8 cellular contexts compared by ENCODE assay signal in genomic region chr16:785563-786535, GRCh38. TPM values are rescaled to one million over a fixed set of nuclear protein-coding genes. Genes with fewer than 3 reads are reported as not detected.
DNase-seq lines count a peak whose midpoint lies in the region; ATAC-seq, FAIRE-seq and TF ChIP-seq lines count a peak whose summit lies in the region.

No MANE protein-coding gene starts in this region.

- 63 to 68% methylated on average over 58 of the region's 58 CpGs for WGBS in sigmoid colon, 2 donors

- peak overlapping the region; percentile 45 for H3K4me3 Mint-ChIP-seq in activated naive CD8-positive, alpha-beta T cell treated with anti-CD3 and anti-CD28 coated beads, Interleukin-2, amount 10 ng/mL, durations not matched to agents 7 days and 5 days

- ATAC-seq in activated naive CD8-positive, alpha-beta T cell treated with anti-CD3 and anti-CD28 coated beads, Interleukin-2, amount 10 ng/mL, durations not matched to agents 7 days and 5 days (ENCODE audit: low read depth): no peak
- peak; percentile 12 to 31 for ATAC-seq in left cardiac atrium
- no peak for ATAC-seq in GM18870 (IDR thresholded peaks at IDR 0.05; ENCODE audit: unreplicated experiment)

- H3K4me1 ChIP-seq in sigmoid colon: peaks cover 0 to 26% (median 24%) of the 10 kb centered on the region in 4 donors

- H3K36me3 Mint-ChIP-seq in activated naive CD8-positive, alpha-beta T cell treated with anti-CD3 and anti-CD28 coated beads, Interleukin-2, amount 10 ng/mL, durations not matched to agents 7 days and 5 days: no peaks in the 10 kb centered on the region

- H2AFZ ChIP-seq in SU-DHL-6 (ENCODE audit: low read depth, low read length, severe bottlenecking): no peak overlapping the region

- TF ChIP-seq EP300 in sigmoid colon (IDR thresholded peaks at IDR 0.05): no peak

- H3K9me3 Mint-ChIP-seq in activated naive CD8-positive, alpha-beta T cell treated with anti-CD3 and anti-CD28 coated beads, Interleukin-2, amount 10 ng/mL, durations not matched to agents 7 days and 5 days: no peaks in the 10 kb centered on the region

- no peak overlapping the region for H3K4me3 ChIP-seq in SU-DHL-6 (ENCODE audit: insufficient read depth, low read length, poor library complexity, severe bottlenecking)
- H3K4me3 ChIP-seq in sigmoid colon: no peak overlapping the region

- TF ChIP-seq CTCF in 22Rv1 (IDR thresholded peaks at IDR 0.05): peak; percentile 92
- peak; percentile 74 for TF ChIP-seq CTCF in SU-DHL-6 (IDR thresholded peaks at IDR 0.05; ENCODE audit: insufficient read depth, low read length, poor library complexity, severe bottlenecking)
- TF ChIP-seq CTCF in sigmoid colon (IDR thresholded peaks at IDR 0.05): peak; percentile 25 to 64 (median 43)

- H3K27me3 Mint-ChIP-seq in activated naive CD8-positive, alpha-beta T cell treated with anti-CD3 and anti-CD28 coated beads, Interleukin-2, amount 10 ng/mL, durations not matched to agents 7 days and 5 days: no peaks in the 10 kb centered on the region

- no peaks in the 10 kb centered on the region for H4K20me1 ChIP-seq in SU-DHL-6 (ENCODE audit: low read depth, low read length)

- H3K79me2 ChIP-seq in SU-DHL-6 (ENCODE audit: insufficient read depth, low read length): peaks cover 23% of the 10 kb centered on the region

- no peak overlapping the region for H3K27ac Mint-ChIP-seq in activated naive CD8-positive, alpha-beta T cell treated with anti-CD3 and anti-CD28 coated beads, Interleukin-2, amount 10 ng/mL, durations not matched to agents 7 days and 5 days

- no peak for FAIRE-seq in GM18507 (lab: Jason Lieb, UNC)

- POLR2A ChIA-PET in activated naive CD8-positive, alpha-beta T cell treated with anti-CD3 and anti-CD28 coated beads, Interleukin-2, amount 10 ng/mL, durations not matched to agents 7 days and 5 days (lab: Charles Lee): interaction anchor here (0.8 to 1.2 kb wide), 2 partner anchors 74 to 126 kb away, joined by 3 to 5 read pairs; no protein-coding TSS in a partner anchor

- peaks cover 4% of the 10 kb centered on the region for H3K4me1 Mint-ChIP-seq in activated naive CD8-positive, alpha-beta T cell treated with anti-CD3 and anti-CD28 coated beads, Interleukin-2, amount 10 ng/mL, durations not matched to agents 7 days and 5 days

- H3K9me3 ChIP-seq in SU-DHL-6 (ENCODE audit: insufficient read depth, low read length) (no peaks in the 10 kb centered on the region), sigmoid colon (no peaks in the 10 kb centered on the region)

- DNase-seq in GM18507 (ENCODE audit: extremely low spot score, insufficient read length, low read depth) (peak; percentile 51), left cardiac atrium (peak; percentile 78), sigmoid colon (peak; percentile 81), SIG-M5 treated with dmso at 0.1 percent for 504 hours (lab: John Stamatoyannopoulos, UW; ENCODE audit: unreplicated experiment) (no peak)
- peak; percentile 86 for DNase-seq in activated naive CD8-positive, alpha-beta T cell treated with anti-CD3 and anti-CD28 coated beads, Interleukin-2, amount 10 ng/mL, durations not matched to agents 7 days and 5 days

- no peak overlapping the region for H3K27ac ChIP-seq in 22Rv1
- no peak overlapping the region for H3K27ac ChIP-seq in SU-DHL-6 (ENCODE audit: low read depth, low read length)
- H3K27ac ChIP-seq in sigmoid colon: no peak overlapping the region

- no peaks in the 10 kb centered on the region for H3F3A ChIP-seq in SU-DHL-6 (ENCODE audit: insufficient read depth)

- intact Hi-C loops in left cardiac atrium (cut with DNase I): loop anchor here (1.0 to 5.0 kb wide), 2 partner anchors 74 to 75 kb away; no protein-coding TSS in a partner anchor
- intact Hi-C loops in sigmoid colon (cut with DNase I): loop anchor here (2.0 kb wide), 1 partner anchor 75 kb away; no protein-coding TSS in a partner anchor

- H3K36me3 ChIP-seq in SU-DHL-6 (ENCODE audit: low read length) (no peaks in the 10 kb centered on the region), sigmoid colon (peaks cover 0 to 13% (median 8%) of the 10 kb centered on the region in 4 donors)

- H3K27me3 ChIP-seq in SU-DHL-6 (ENCODE audit: low read length) (no peaks in the 10 kb centered on the region), sigmoid colon (peaks cover 0 to 25% (median 24%) of the 10 kb centered on the region in 3 donors)

- no peaks in the 10 kb centered on the region for H3K9me2 ChIP-seq in SU-DHL-6 (replicated peaks; ENCODE audit: insufficient read depth, low read length)

- no peak overlapping the region for H3K9ac ChIP-seq in SU-DHL-6 (ENCODE audit: low read length)

- no peak overlapping the region for H3K4me2 ChIP-seq in SU-DHL-6 (ENCODE audit: low read depth, low read length, poor library complexity, severe bottlenecking)

- TF ChIP-seq POLR2A in sigmoid colon (IDR thresholded peaks at IDR 0.05): no peak

RNA-seq across cellular contexts. Expression of gene RPUSD1, which starts 2.3 kb away (rescaled TPM):
- total RNA-seq in activated naive CD8-positive, alpha-beta T cell treated with anti-CD3 and anti-CD28 coated beads, Interleukin-2, amount 10 ng/mL, durations not matched to agents 7 days and 5 days: 10 to 100 TPM; 25.1 to 26.6 TPM
- total RNA-seq in left cardiac atrium: 10 to 100 TPM; 11.1 to 11.4 TPM
- 10 to 100 TPM; 10.7 to 20.2 (median 13.2) TPM for total RNA-seq in sigmoid colon
- polyA plus RNA-seq in sigmoid colon: 10 to 100 TPM; 14.4 to 31.1 (median 17.3) TPM

RNA-seq across cellular contexts. Expression of gene CHTF18, which starts 2.6 kb away (rescaled TPM):
- total RNA-seq in activated naive CD8-positive, alpha-beta T cell treated with anti-CD3 and anti-CD28 coated beads, Interleukin-2, amount 10 ng/mL, durations not matched to agents 7 days and 5 days: 10 to 100 TPM; 92.8 to 94.2 TPM
- total RNA-seq in left cardiac atrium: 1 to 10 TPM; 4.7 to 8.8 TPM
- 1 to 10 TPM; 2.8 to 7.7 (median 5.1) TPM for total RNA-seq in sigmoid colon
- polyA plus RNA-seq in sigmoid colon: 10 to 100 TPM in 1 of 3 donors, 1 to 10 TPM in 2; 1.8 to 29.2 (median 1.8) TPM

RNA-seq across cellular contexts. Expression of gene GNG13, which starts 14.7 kb away (rescaled TPM):
- total RNA-seq in activated naive CD8-positive, alpha-beta T cell treated with anti-CD3 and anti-CD28 coated beads, Interleukin-2, amount 10 ng/mL, durations not matched to agents 7 days and 5 days: not detected
- total RNA-seq in left cardiac atrium: not detected
- total RNA-seq in sigmoid colon: not detected
- polyA plus RNA-seq in sigmoid colon: 1 to 10 TPM in 1 of 3 donors, under 1 TPM in 2; 0.47 to 1.2 (median 0.92) TPM

RNA-seq across cellular contexts. Expression of gene MSLN, which starts 25.3 kb away (rescaled TPM):
- total RNA-seq in activated naive CD8-positive, alpha-beta T cell treated with anti-CD3 and anti-CD28 coated beads, Interleukin-2, amount 10 ng/mL, durations not matched to agents 7 days and 5 days: not detected
- total RNA-seq in left cardiac atrium: 10 to 100 TPM; 12.6 to 13.0 TPM
- under 1 TPM in 1 of 4 donors, not detected in 3; 0.54 TPM for total RNA-seq in sigmoid colon
- 1 to 10 TPM; 1.2 to 3.5 (median 1.2) TPM for polyA plus RNA-seq in sigmoid colon

RNA-seq across cellular contexts. Expression of gene CIAO3, which starts 45.1 kb away (rescaled TPM):
- total RNA-seq in activated naive CD8-positive, alpha-beta T cell treated with anti-CD3 and anti-CD28 coated beads, Interleukin-2, amount 10 ng/mL, durations not matched to agents 7 days and 5 days: 10 to 100 TPM; 39.6 to 42.4 TPM
- 10 to 100 TPM; 22.6 to 23.3 TPM for total RNA-seq in left cardiac atrium
- total RNA-seq in sigmoid colon: 10 to 100 TPM; 18.9 to 28.5 (median 23.8) TPM
- 10 to 100 TPM; 18.6 to 51.0 (median 25.4) TPM for polyA plus RNA-seq in sigmoid colon

Comparison
In these comparisons a context has a peak if more than half of its experiments do, and no peak if none do; other contexts are left out.
1. ATAC-seq: peak in left cardiac atrium (2 of 2); none in activated naive CD8-positive, alpha-beta T cell treated with anti-CD3 and anti-CD28 coated beads, Interleukin-2, amount 10 ng/mL, durations not matched to agents 7 days and 5 days (single experiment) and GM18870 (single experiment).
2. RNA of gene CHTF18, which starts 2.6 kb away (total RNA-seq): 92.8 to 94.2 TPM in activated naive CD8-positive, alpha-beta T cell treated with anti-CD3 and anti-CD28 coated beads, Interleukin-2, amount 10 ng/mL, durations not matched to agents 7 days and 5 days; 4.7 to 8.8 TPM in left cardiac atrium and 2.8 to 7.7 TPM in sigmoid colon; every median in the first group is over 4 times any median in the second.
3. Peak in every context shown above with its lines, with median percentiles within 50 percentile points of each other: CTCF ChIP-seq.